In the genomic region with DNA sequence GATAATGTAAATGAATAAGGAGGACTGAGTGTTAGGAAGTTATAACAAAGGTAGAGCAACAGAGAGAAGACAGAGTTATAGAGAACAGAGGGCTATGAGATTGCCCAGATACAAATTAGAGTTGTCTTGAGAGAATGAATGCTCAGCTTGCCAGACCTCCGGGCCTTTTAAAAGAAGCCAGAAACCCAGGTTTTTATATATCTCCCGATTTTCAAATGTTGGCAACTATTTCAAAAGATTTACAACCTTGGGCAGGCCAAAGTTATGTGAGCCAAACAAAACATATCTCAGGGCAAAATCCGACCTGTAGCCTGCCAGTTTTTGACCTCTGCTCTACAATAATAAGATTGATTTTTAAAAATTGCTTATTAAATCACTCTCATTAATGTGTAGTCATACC, we compare ENCODE assay signal across 8 cellular contexts.
"Had no signal": no experiment of that assay in that cellular context is flagged by ENCODE, and none has a peak within 500 bp of the region (broad histone marks: within the 10 kb centered on the region; RNA-seq: fewer than 3 reads in every experiment).

No MANE protein-coding gene starts in this region.

- H3K9ac ChIP-seq: GM23248 had no signal

- DNase-seq: GM23248, GOT3, H7, HFFc6, IMR-90 had no signal

- H3K4me3 Mint-ChIP-seq: HFFc6 had no signal

- H3K9me3 ChIP-seq: HAP-1 had no signal

- ATAC-seq: HCT116 had no signal

- H3K27ac ChIP-seq: GM23248, HL-60 had no signal

- H3K27ac Mint-ChIP-seq: HFFc6 had no signal

- H3K36me3 ChIP-seq: HAP-1 had no signal

- H3K4me3 ChIP-seq: GM23248, HAP-1 had no signal

- H3K4me1 ChIP-seq: HAP-1 had no signal

- H2AFZ ChIP-seq: GM23248 had no signal
